7 cellular contexts compared by ENCODE assay signal in genomic region chr1:207828485-207829158, GRCh38.
A peak's percentile ranks its signal among the peaks of the same experiment; 100 is the strongest.
DNase-seq lines count a peak whose midpoint lies in the region; ATAC-seq and TF ChIP-seq lines count a peak whose summit lies in the region.

No MANE protein-coding gene starts in this region.

- peak overlapping the region; percentile 95 to 98 for H3K27ac ChIP-seq in left lung

- TF ChIP-seq CTCF in GM12865 (IDR thresholded peaks at IDR 0.05; ENCODE audit: insufficient read depth, low read depth, low read length, missing control alignments) (peak; percentile 87), left lung (IDR thresholded peaks at IDR 0.05) (peak; percentile 66 to 89)

- intact Hi-C loops in left lung (cut with DNase I), result loop anchor here in 1 of 2 donors (2.0 kb wide), 1 partner anchor 40 kb away; no protein-coding TSS in a partner anchor

- H3K9me3 ChIP-seq in left lung, result no peaks in the 10 kb centered on the region

- peak; percentile 24 for ATAC-seq in HG02759 (IDR thresholded peaks at IDR 0.05; ENCODE audit: unreplicated experiment)
- peak; percentile 61 for ATAC-seq in left lung

- DNase-seq in GM12865 (ENCODE audit: low read depth), result peak; percentile 89
- peak; percentile 54 for DNase-seq in NCI-H2196 (lab: John Stamatoyannopoulos, UW; ENCODE audit: unreplicated experiment)
- DNase-seq in activated CD4-positive, alpha-beta T cell treated with anti-CD3 and anti-CD28 coated beads for 1 hour, result peak; percentile 40
- peak; percentile 62 for DNase-seq in dedifferentiated amniotic fluid mesenchymal stem cell (ENCODE audit: extremely low spot score)
- DNase-seq in left lung, result peak; percentile 75 to 83
- peak; percentile 64 for DNase-seq in stimulated activated CD4-positive, alpha-beta T cell treated with anti-CD3 and anti-CD28 coated beads, Interleukin-4, amount 100 ng/mL, for 1 hour

- H3K36me3 ChIP-seq in left lung, result no peaks in the 10 kb centered on the region

- peaks cover 41 to 91% of the 10 kb centered on the region in 2 donors for H3K4me1 ChIP-seq in left lung

- H3K27me3 ChIP-seq in left lung, result no peaks in the 10 kb centered on the region

- H3K4me3 ChIP-seq in GM12865 (ENCODE audit: low read depth, low read length) (no peak overlapping the region), left lung (no peak overlapping the region)
